Comparison of ENCODE assay signal across 25 cellular contexts in genomic region chr11:20247540-20248138, GRCh38.
"Had no signal": no experiment of that assay in that cellular context is flagged by ENCODE, and none has a peak within 500 bp of the region (broad histone marks: within the 10 kb centered on the region; RNA-seq: fewer than 3 reads in every experiment).

No MANE protein-coding gene starts in this region.

- H3K9me3 ChIP-seq: body of pancreas, transverse colon had no signal

- H3K27ac ChIP-seq: body of pancreas, heart right ventricle, transverse colon had no signal

- H3K27me3 ChIP-seq: body of pancreas, transverse colon had no signal

- H3K27ac Mint-ChIP-seq: activated B cell treated with CpG ODN at 0.5 μM for 24 hours; activated CD4-positive, alpha-beta T cell treated with anti-CD3 and anti-CD28 coated beads for 36 hours; activated naive CD8-positive, alpha-beta T cell treated with anti-CD3 and anti-CD28 coated beads for 36 hours; activated T-cell treated with anti-CD3 and anti-CD28 coated beads, Interleukin-2, amount 50 U/mL, for 24 hours; activated T-helper 17 cell treated with anti-CD3 and anti-CD28 coated beads, Interleukin-2, amount 50 U/mL, for 72 hours; dendritic cell treated with granulocyte-macrophage colony-stimulating factor and Interleukin-4, amounts not matched to agents 40 ng/mL and 50 ng/mL, for 4 days; stimulated activated naive B cell treated with anti-CD40 and anti-IgM and Interleukin-4, amounts not matched to agents 10 μg/mL and 1 μg/mL and 100 μg/mL, for 72 hours had no signal

- H3K4me1 Mint-ChIP-seq: activated B cell treated with CpG ODN at 0.5 μM for 24 hours; activated CD4-positive, alpha-beta T cell treated with anti-CD3 and anti-CD28 coated beads for 36 hours; activated naive CD8-positive, alpha-beta T cell treated with anti-CD3 and anti-CD28 coated beads for 36 hours; activated T-helper 17 cell treated with anti-CD3 and anti-CD28 coated beads, Interleukin-2, amount 50 U/mL, for 72 hours; stimulated activated naive B cell treated with anti-CD40 and anti-IgM and Interleukin-4, amounts not matched to agents 10 μg/mL and 1 μg/mL and 100 μg/mL, for 72 hours had no signal

- H3K36me3 Mint-ChIP-seq: activated naive CD8-positive, alpha-beta T cell treated with anti-CD3 and anti-CD28 coated beads for 36 hours; stimulated activated naive B cell treated with anti-CD40 and anti-IgM and Interleukin-4, amounts not matched to agents 10 μg/mL and 1 μg/mL and 100 μg/mL, for 72 hours had no signal

- H3K36me3 ChIP-seq: heart right ventricle, transverse colon had no signal

- FAIRE-seq: endometrium, urothelium cell line had no signal

- H3K9me3 Mint-ChIP-seq: activated naive CD8-positive, alpha-beta T cell treated with anti-CD3 and anti-CD28 coated beads for 36 hours; activated T-cell treated with anti-CD3 and anti-CD28 coated beads, Interleukin-2, amount 50 U/mL, for 24 hours; activated T-helper 17 cell treated with anti-CD3 and anti-CD28 coated beads, Interleukin-2, amount 50 U/mL, for 72 hours; dendritic cell treated with granulocyte-macrophage colony-stimulating factor and Interleukin-4, amounts not matched to agents 40 ng/mL and 50 ng/mL, for 4 days; stimulated activated naive B cell treated with anti-CD40 and anti-IgM and Interleukin-4, amounts not matched to agents 10 μg/mL and 1 μg/mL and 100 μg/mL, for 72 hours had no signal

- H3K4me3 Mint-ChIP-seq: activated B cell treated with CpG ODN at 0.5 μM for 24 hours; activated CD4-positive, alpha-beta T cell treated with anti-CD3 and anti-CD28 coated beads for 36 hours; activated naive CD8-positive, alpha-beta T cell treated with anti-CD3 and anti-CD28 coated beads for 36 hours; activated T-cell treated with anti-CD3 and anti-CD28 coated beads, Interleukin-2, amount 50 U/mL, for 24 hours; activated T-helper 17 cell treated with anti-CD3 and anti-CD28 coated beads, Interleukin-2, amount 50 U/mL, for 72 hours; dendritic cell treated with granulocyte-macrophage colony-stimulating factor and Interleukin-4, amounts not matched to agents 40 ng/mL and 50 ng/mL, for 4 days; stimulated activated naive B cell treated with anti-CD40 and anti-IgM and Interleukin-4, amounts not matched to agents 10 μg/mL and 1 μg/mL and 100 μg/mL, for 72 hours had no signal

- DNase-seq: activated B cell treated with CpG ODN at 0.5 μM for 24 hours; activated CD4-positive, alpha-beta T cell treated with anti-CD3 and anti-CD28 coated beads for 36 hours; activated CD4-positive, alpha-beta T cell treated with anti-CD3 and anti-CD28 coated beads, Interleukin-2, amount 50 U/mL, for 4 hours; activated CD8-positive, alpha-beta memory T cell treated with anti-CD3 and anti-CD28 coated beads for 24 hours; activated CD8-positive, alpha-beta memory T cell treated with anti-CD3 and anti-CD28 coated beads, Interleukin-2, amount 50 U/mL, for 4 hours; activated naive CD4-positive, alpha-beta T cell treated with Interleukin-2 at 50 U/mL for 16 hours; activated naive CD8-positive, alpha-beta T cell treated with anti-CD3 and anti-CD28 coated beads for 36 hours; activated T-cell treated with anti-CD3 and anti-CD28 coated beads, Interleukin-2, amount 50 U/mL, for 24 hours; body of pancreas; caudate nucleus; effector CD4-positive, alpha-beta T cell; heart right ventricle; midbrain; occipital lobe; posterior cingulate gyrus; stimulated activated CD4-positive, alpha-beta T cell treated with anti-CD3 and anti-CD28 coated beads, Interleukin-2, amount 100 ng/mL, for 48 hours; stimulated activated CD8-positive, alpha-beta memory T cell treated with anti-CD3 and anti-CD28 coated beads, Interleukin-4, amount 100 ng/mL, for 48 hours; stimulated activated naive B cell treated with anti-CD40 and anti-IgM and Interleukin-4, amounts not matched to agents 10 μg/mL and 1 μg/mL and 100 μg/mL, for 72 hours; T-helper 9 cell; transverse colon had no signal

- H3K4me3 ChIP-seq: body of pancreas, heart right ventricle, transverse colon had no signal

- ATAC-seq: activated CD4-positive, alpha-beta T cell treated with anti-CD3 and anti-CD28 coated beads for 36 hours; activated T-helper 17 cell treated with anti-CD3 and anti-CD28 coated beads, Interleukin-2, amount 50 U/mL, for 72 hours; body of pancreas; sciatic nerve; stimulated activated naive B cell treated with anti-CD40 and anti-IgM and Interleukin-4, amounts not matched to agents 10 μg/mL and 1 μg/mL and 100 μg/mL, for 72 hours had no signal
